8 cellular contexts compared by ENCODE assay signal in genomic region chr19:16571689-16572331, GRCh38. TPM values are rescaled to one million over a fixed set of nuclear protein-coding genes. Genes with fewer than 3 reads are reported as not detected.
DNase-seq lines count a peak whose midpoint lies in the region; ATAC-seq and TF ChIP-seq lines count a peak whose summit lies in the region.

No MANE protein-coding gene starts in this region.

- peaks cover 4 to 52% (median 25%) of the 10 kb centered on the region in 3 donors for H3K36me3 ChIP-seq in esophagus squamous epithelium
- peaks cover 38% of the 10 kb centered on the region for H3K36me3 ChIP-seq in osteoblast (ENCODE audit: insufficient read depth, low read length)

- DNase-seq in AG08396 (ENCODE audit: low spot score) (peak; percentile 56), esophagus squamous epithelium (lab: John Stamatoyannopoulos, UW) (no peak), osteoblast (ENCODE audit: insufficient read length, low spot score, missing footprints) (peak; percentile 92), NCI-H2196 (lab: John Stamatoyannopoulos, UW; ENCODE audit: unreplicated experiment) (no peak)

- peak overlapping the region; percentile 100 for H3K27ac ChIP-seq in VCaP
- peak overlapping the region; percentile 73 to 95 (median 92) for H3K27ac ChIP-seq in esophagus squamous epithelium
- H3K27ac ChIP-seq in osteoblast (ENCODE audit: low read depth, low read length), result peak overlapping the region; percentile 82

- no peaks in the 10 kb centered on the region for H3K9me3 ChIP-seq in esophagus squamous epithelium
- no peaks in the 10 kb centered on the region for H3K9me3 ChIP-seq in osteoblast (ENCODE audit: low read depth, low read length)

- intact Hi-C loops in esophagus squamous epithelium (cut with DNase I), result loop anchor here (10.0 kb wide), 1 partner anchor 53 kb away; the partner anchor contains the start of gene MED26

- H3K79me2 ChIP-seq in osteoblast (ENCODE audit: insufficient read depth, low read length), result peaks cover 95% of the 10 kb centered on the region

- H3K4me3 ChIP-seq in esophagus squamous epithelium (peak overlapping the region; percentile 72 to 95 (median 84)), osteoblast (ENCODE audit: insufficient read depth, low read length) (peak overlapping the region; percentile 100)

- H3K4me1 ChIP-seq in esophagus squamous epithelium (peaks cover 15 to 63% (median 36%) of the 10 kb centered on the region in 3 donors), osteoblast (ENCODE audit: insufficient read depth, low read length) (peaks cover 26% of the 10 kb centered on the region)

- H3K27me3 ChIP-seq in esophagus squamous epithelium, result no peaks in the 10 kb centered on the region
- no peaks in the 10 kb centered on the region for H3K27me3 ChIP-seq in osteoblast (ENCODE audit: insufficient read depth, low read length)

- WGBS in esophagus squamous epithelium, 2 donors, result 15 to 19% methylated on average over 5 of the region's 80 CpGs

- no peak for TF ChIP-seq POLR2A in esophagus squamous epithelium (IDR thresholded peaks at IDR 0.05)

- TF ChIP-seq CTCF in VCaP (conservative IDR thresholded peaks at IDR 0.05) (no peak), esophagus squamous epithelium (IDR thresholded peaks at IDR 0.05) (peak in 1 of 6 experiments; percentile 6), osteoblast (IDR thresholded peaks at IDR 0.05; ENCODE audit: extremely low read depth, low read depth, low read length) (no peak)

- ATAC-seq in GM18861 (IDR thresholded peaks at IDR 0.05; ENCODE audit: unreplicated experiment), result peak; percentile 26
- ATAC-seq in HG03139 (IDR thresholded peaks at IDR 0.05; ENCODE audit: unreplicated experiment), result peak; percentile 26
- ATAC-seq in GM18498 (IDR thresholded peaks at IDR 0.05; ENCODE audit: unreplicated experiment), result no peak

- H2AFZ ChIP-seq in osteoblast (ENCODE audit: low read length), result peak overlapping the region; percentile 59

- H3K4me2 ChIP-seq in osteoblast (ENCODE audit: insufficient read depth, low read length), result peak overlapping the region; percentile 97

- H4K20me1 ChIP-seq in osteoblast (ENCODE audit: insufficient read depth, low read length), result peaks cover 53% of the 10 kb centered on the region

RNA-seq across cellular contexts. Expression of gene SLC35E1, which starts 0.4 kb away (rescaled TPM):
- total RNA-seq in esophagus squamous epithelium, result 10 to 100 TPM; 22.6 to 29.4 (median 25.3) TPM
- 38.0 and 41.5 TPM in 2 replicates for total RNA-seq in osteoblast

RNA-seq across cellular contexts. Expression of gene CHERP, which starts 29.6 kb away (rescaled TPM):
- total RNA-seq in esophagus squamous epithelium, result 10 to 100 TPM in 1 of 4 donors, 1 to 10 TPM in 3; 5.5 to 11.8 (median 9.6) TPM
- 5.8 and 6.5 TPM in 2 replicates for total RNA-seq in osteoblast

RNA-seq across cellular contexts. Expression of gene MED26, which starts 56.2 kb away (rescaled TPM):
- total RNA-seq in esophagus squamous epithelium (1 to 10 TPM; 5.1 to 9.9 (median 8.4) TPM), osteoblast (5.8 and 6.5 TPM in 2 replicates)

Comparison
In these comparisons a context has a peak if more than half of its experiments do, and no peak if none do; other contexts are left out.
1. DNase-seq: peak in AG08396 (single experiment) and osteoblast (single experiment); none in esophagus squamous epithelium (single experiment) and NCI-H2196 (single experiment).
2. Peak in every context shown above with its lines, with median percentiles within 50 percentile points of each other: H3K27ac ChIP-seq.